ENCODE assay signal across 8 cellular contexts in the genomic region with DNA sequence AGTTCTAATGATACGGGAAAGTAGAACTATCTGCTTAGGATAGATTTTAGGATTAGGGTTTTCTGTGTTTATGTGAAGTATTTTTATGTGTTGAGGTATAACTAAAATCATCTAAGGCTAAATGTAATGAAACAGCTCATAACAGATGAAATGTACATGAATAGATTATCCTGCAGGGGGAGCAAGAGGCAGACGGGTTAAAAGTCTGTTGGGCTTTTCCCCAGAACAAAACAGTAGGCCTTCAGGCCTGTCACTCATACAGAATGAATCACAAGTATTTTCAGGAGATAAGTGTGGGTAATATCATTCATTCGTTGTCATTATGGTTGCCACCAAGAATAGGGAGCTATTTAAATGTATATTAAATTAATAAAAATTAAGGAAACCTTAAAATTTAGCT.
A peak's percentile ranks its signal among the peaks of the same experiment; 100 is the strongest.
DNase-seq lines count a peak whose midpoint lies in the region; ATAC-seq, FAIRE-seq and TF ChIP-seq lines count a peak whose summit lies in the region.

No MANE protein-coding gene starts in this region.

- no peak overlapping the region for H2BK5ac ChIP-seq in neuronal stem cell (ENCODE audit: low read length)

- TF ChIP-seq EP300 in esophagus muscularis mucosa (IDR thresholded peaks at IDR 0.05), result no peak

- 39% methylated on average over 3 of the region's 3 CpGs for WGBS in esophagus muscularis mucosa
- WGBS in neuronal stem cell (ENCODE audit: extremely low coverage in 2 of 2, insufficient read length in 2 of 2, insufficient replicate concordance in 1 of 2), 2 donors, result no CpG with 5 or more reads among the region's 3 CpGs

- TF ChIP-seq CTCF in AG04449 (IDR thresholded peaks at IDR 0.05; ENCODE audit: insufficient read depth, low read length, missing control alignments), result peak; percentile 49
- peak; percentile 49; the same call in 1 of the 2 replicates for TF ChIP-seq CTCF in GM12874 (IDR thresholded peaks at IDR 0.05; ENCODE audit: insufficient read depth, low read depth, low read length)
- peak; percentile 36 to 55 (median 50) for TF ChIP-seq CTCF in esophagus muscularis mucosa (IDR thresholded peaks at IDR 0.05)

- H4K91ac ChIP-seq in neuronal stem cell (ENCODE audit: low read depth, low read length, poor library complexity), result no peak overlapping the region

- H3K4ac ChIP-seq in neuronal stem cell (ENCODE audit: low read length), result no peak overlapping the region

- H3K4me3 ChIP-seq in AG04449 (ENCODE audit: low read depth, low read length) (no peak overlapping the region), esophagus muscularis mucosa (no peak overlapping the region), neuronal stem cell (ENCODE audit: low read length in 2 of 2) (no peak overlapping the region)

- H3K9me3 ChIP-seq in esophagus muscularis mucosa (no peaks in the 10 kb centered on the region), neuronal stem cell (replicated peaks in 1 of 2; ENCODE audit: control insufficient read depth in 2 of 2, insufficient read depth in 1 of 2, low read depth in 1 of 2, low read length in 2 of 2) (no peaks in the 10 kb centered on the region)

- POLR2A ChIA-PET in AG04449 (lab: Yijun Ruan, JAX), result no interaction called here

- H4K8ac ChIP-seq in neuronal stem cell (ENCODE audit: low read depth, low read length), result no peak overlapping the region

- H2AK5ac ChIP-seq in neuronal stem cell (ENCODE audit: low read depth, low read length), result no peak overlapping the region

- FAIRE-seq in TTC549 (lab: Jason Lieb, UNC), result peak; percentile 48

- peaks cover 0 to 11% (median 0%) of the 10 kb centered on the region in 4 donors for H3K4me1 ChIP-seq in esophagus muscularis mucosa
- H3K4me1 ChIP-seq in neuronal stem cell (ENCODE audit: control insufficient read depth in 2 of 2, insufficient read depth in 1 of 2, low read depth in 1 of 2, low read length in 2 of 2), result no peaks in the 10 kb centered on the region

- H3K4me2 ChIP-seq in neuronal stem cell (ENCODE audit: insufficient read depth, low read length, poor library complexity, severe bottlenecking), result no peak overlapping the region

- H2BK12ac ChIP-seq in neuronal stem cell (ENCODE audit: low read length), result no peak overlapping the region

- no peak overlapping the region for H2BK15ac ChIP-seq in neuronal stem cell (ENCODE audit: low read length)

- no peak for ATAC-seq in GM18505 (IDR thresholded peaks at IDR 0.05; ENCODE audit: unreplicated experiment)

- CTCF ChIA-PET in AG04449 (lab: Yijun Ruan, JAX), result interaction anchor here (0.6 to 5.6 kb wide), 57 partner anchors 8 to 574 kb away, joined by 3 to 107 read pairs (median 4); partner anchors contain the start of gene IL18R1

- no peak overlapping the region for H3K14ac ChIP-seq in neuronal stem cell (ENCODE audit: low read length)

- DNase-seq in AG04449 (ENCODE audit: low read depth, low spot score) (no peak), KG1 (lab: John Stamatoyannopoulos, UW) (peak; percentile 35), esophagus muscularis mucosa (ENCODE audit: extremely low spot score) (no peak), neuronal stem cell (ENCODE audit: low spot score) (peak; percentile 6)
- DNase-seq in activated effector memory CD4-positive, alpha-beta T cell treated with anti-CD3 and anti-CD28 coated beads, Interleukin-2, amount 50 U/mL, for 16 hours, result no peak

- H3K18ac ChIP-seq in neuronal stem cell (ENCODE audit: low read length), result no peak overlapping the region

- H3K27ac ChIP-seq in esophagus muscularis mucosa (replicated peaks in 1 of 4) (no peak overlapping the region), neuronal stem cell (replicated peaks; ENCODE audit: low read length) (no peak overlapping the region)

- no peak overlapping the region for H3K9ac ChIP-seq in neuronal stem cell (ENCODE audit: low read depth, low read length, poor library complexity)

- no peaks in the 10 kb centered on the region for H3K27me3 ChIP-seq in esophagus muscularis mucosa
- H3K27me3 ChIP-seq in neuronal stem cell (ENCODE audit: control insufficient read depth in 3 of 3, insufficient read depth in 3 of 3, low read depth in 1 of 3, low read length in 3 of 3), result no peaks in the 10 kb centered on the region

- H3K79me1 ChIP-seq in neuronal stem cell (ENCODE audit: low read depth, low read length), result no peaks in the 10 kb centered on the region

- H2AFZ ChIP-seq in neuronal stem cell (ENCODE audit: low read length), result no peak overlapping the region

- intact Hi-C loops in esophagus muscularis mucosa (cut with DNase I), result loop anchor here (5.0 kb wide), 1 partner anchor 358 kb away; no protein-coding TSS in a partner anchor

- peaks cover 5 to 64% (median 38%) of the 10 kb centered on the region in 4 donors for H3K36me3 ChIP-seq in esophagus muscularis mucosa
- H3K36me3 ChIP-seq in neuronal stem cell (replicated peaks in 1 of 2; ENCODE audit: control insufficient read depth in 2 of 2, insufficient read depth in 2 of 2, low read length in 2 of 2), result peaks cover 10 to 98% of the 10 kb centered on the region in 2 donors

- TF ChIP-seq POLR2A in esophagus muscularis mucosa (IDR thresholded peaks at IDR 0.05; ENCODE audit: low read depth) (no peak), GM18505 (IDR thresholded peaks at IDR 0.05; ENCODE audit: borderline replicate concordance, extremely low read depth, insufficient read depth, insufficient read length) (no peak)

- H2BK120ac ChIP-seq in neuronal stem cell (ENCODE audit: low read depth, low read length), result no peak overlapping the region

- no peak overlapping the region for H3K23ac ChIP-seq in neuronal stem cell (ENCODE audit: low read depth, low read length, poor library complexity)

Comparison
In these comparisons a context has a peak if more than half of its experiments do, and no peak if none do; other contexts are left out.
1. DNase-seq: peak in KG1 (single experiment) and neuronal stem cell (single experiment); none in AG04449 (single experiment), esophagus muscularis mucosa (single experiment) and activated effector memory CD4-positive, alpha-beta T cell treated with anti-CD3 and anti-CD28 coated beads, Interleukin-2, amount 50 U/mL, for 16 hours (single experiment).
2. Peak in every context shown above with its lines, with median percentiles within 50 percentile points of each other: CTCF ChIP-seq.